1 cellular context compared by ENCODE assay signal in the genomic region with DNA sequence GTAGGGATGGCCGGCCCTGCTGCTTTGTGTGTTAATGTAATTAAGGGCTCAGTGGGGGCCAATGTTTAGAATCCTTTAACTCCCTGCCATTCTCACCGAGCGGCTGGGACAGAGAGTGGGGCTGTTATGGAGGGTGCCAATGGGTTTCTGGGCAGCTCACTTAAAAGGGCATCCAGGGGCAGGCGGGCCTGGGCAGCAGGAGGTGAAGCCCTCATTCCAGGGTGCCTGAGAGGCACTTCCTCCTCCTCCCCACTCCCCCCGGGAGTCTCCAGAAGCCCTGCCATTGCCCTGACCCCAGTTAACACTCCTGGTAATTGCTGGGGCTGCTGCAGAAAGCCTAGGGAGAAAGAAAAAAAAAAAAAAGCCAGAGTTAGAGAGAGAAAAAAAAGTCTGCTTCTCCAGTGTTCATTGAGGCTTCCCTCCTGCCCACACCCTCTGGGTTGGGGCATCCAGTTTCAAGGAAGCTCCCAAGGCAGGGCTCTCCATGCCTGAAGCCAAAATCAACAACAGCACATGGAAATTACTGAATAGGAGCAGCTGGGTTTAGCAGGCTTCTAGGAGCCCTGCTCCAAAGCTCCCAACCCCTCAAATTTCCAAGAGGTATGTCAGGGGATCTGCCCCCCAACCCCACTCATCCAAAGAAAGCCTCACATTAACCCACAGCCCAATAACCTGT.
TF ChIP-seq lines count a peak whose summit lies in the region.

No MANE protein-coding gene starts in this region.

TF ChIP-seq in HEK293, 187 proteins besides CTCF, POLR2A, EP300 and RAD21 (continued from another document):
- TF ChIP-seq, protein P1, sequence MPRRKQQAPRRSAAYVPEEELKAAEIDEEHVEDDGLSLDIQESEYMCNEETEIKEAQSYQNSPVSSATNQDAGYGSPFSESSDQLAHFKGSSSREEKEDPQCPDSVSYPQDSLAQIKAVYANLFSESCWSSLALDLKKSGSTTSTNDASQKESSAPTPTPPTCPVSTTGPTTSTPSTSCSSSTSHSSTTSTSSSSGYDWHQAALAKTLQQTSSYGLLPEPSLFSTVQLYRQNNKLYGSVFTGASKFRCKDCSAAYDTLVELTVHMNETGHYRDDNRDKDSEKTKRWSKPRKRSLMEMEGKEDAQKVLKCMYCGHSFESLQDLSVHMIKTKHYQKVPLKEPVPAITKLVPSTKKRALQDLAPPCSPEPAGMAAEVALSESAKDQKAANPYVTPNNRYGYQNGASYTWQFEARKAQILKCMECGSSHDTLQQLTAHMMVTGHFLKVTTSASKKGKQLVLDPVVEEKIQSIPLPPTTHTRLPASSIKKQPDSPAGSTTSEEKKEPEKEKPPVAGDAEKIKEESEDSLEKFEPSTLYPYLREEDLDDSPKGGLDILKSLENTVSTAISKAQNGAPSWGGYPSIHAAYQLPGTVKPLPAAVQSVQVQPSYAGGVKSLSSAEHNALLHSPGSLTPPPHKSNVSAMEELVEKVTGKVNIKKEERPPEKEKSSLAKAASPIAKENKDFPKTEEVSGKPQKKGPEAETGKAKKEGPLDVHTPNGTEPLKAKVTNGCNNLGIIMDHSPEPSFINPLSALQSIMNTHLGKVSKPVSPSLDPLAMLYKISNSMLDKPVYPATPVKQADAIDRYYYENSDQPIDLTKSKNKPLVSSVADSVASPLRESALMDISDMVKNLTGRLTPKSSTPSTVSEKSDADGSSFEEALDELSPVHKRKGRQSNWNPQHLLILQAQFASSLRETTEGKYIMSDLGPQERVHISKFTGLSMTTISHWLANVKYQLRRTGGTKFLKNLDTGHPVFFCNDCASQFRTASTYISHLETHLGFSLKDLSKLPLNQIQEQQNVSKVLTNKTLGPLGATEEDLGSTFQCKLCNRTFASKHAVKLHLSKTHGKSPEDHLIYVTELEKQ (tag by site-specific recombination; IDR thresholded peaks at IDR 0.05; ENCODE audit: borderline replicate concordance): no peak
- TF ChIP-seq ZNF311 (tag by site-specific recombination; IDR thresholded peaks at IDR 0.05; ENCODE audit: borderline replicate concordance): no peak
- TF ChIP-seq BCL11A (tag by site-specific recombination; IDR thresholded peaks at IDR 0.05; ENCODE audit: low read depth): no peak
- TF ChIP-seq REPIN1 (tag by site-specific recombination; IDR thresholded peaks at IDR 0.05; ENCODE audit: low read depth): no peak
- no peak for TF ChIP-seq ZNF23 (tag by site-specific recombination; IDR thresholded peaks at IDR 0.05; ENCODE audit: borderline replicate concordance)
- TF ChIP-seq ZNF785 (tag by site-specific recombination; IDR thresholded peaks at IDR 0.05): no peak
- peak; percentile 88 for TF ChIP-seq GLIS1 (tag by site-specific recombination; IDR thresholded peaks at IDR 0.05)
- TF ChIP-seq ZBTB20 (tag by site-specific recombination; IDR thresholded peaks at IDR 0.05): peak; percentile 67
TF ChIP-seq in HEK293: peak in this region for 36.
